ENCODE assay signal across 28 cellular contexts in genomic region chr6:105452376-105452775, GRCh38. TPM values are rescaled to one million over a fixed set of nuclear protein-coding genes. Genes with fewer than 3 reads are reported as not detected.
DNase-seq lines count a peak whose midpoint lies in the region; ATAC-seq, FAIRE-seq and TF ChIP-seq lines count a peak whose summit lies in the region.
"Had no signal": no experiment of that assay in that cellular context is flagged by ENCODE, and none has a peak within 500 bp of the region (broad histone marks: within the 10 kb centered on the region; RNA-seq: fewer than 3 reads in every experiment).

No MANE protein-coding gene starts in this region.

- H3K4me2 ChIP-seq in Loucy (ENCODE audit: low read depth, low read length, poor library complexity, severe bottlenecking) (peak overlapping the region; percentile 55), GM12878 (ENCODE audit: control insufficient read depth, insufficient read depth) (no peak overlapping the region)

- peaks cover 21% of the 10 kb centered on the region for H3K4me1 ChIP-seq in CD8-positive, alpha-beta T cell (ENCODE audit: insufficient read depth, low read length)
- H3K4me1 ChIP-seq in Loucy (ENCODE audit: insufficient read depth, low read length, poor library complexity, severe bottlenecking) (peaks cover 13% of the 10 kb centered on the region), GM12878 (ENCODE audit: control insufficient read depth, insufficient read depth, low read length) (peaks cover 10% of the 10 kb centered on the region)
- H3K4me1 ChIP-seq: gastroesophageal sphincter, uterus had no signal

- SMC1A ChIA-PET in GM12878 (lab: Charles Lee; ENCODE audit: uncharacterized antibody, unreplicated experiment): interaction anchor here (0.8 to 10.8 kb wide), 16 partner anchors 8 to 770 kb away, joined by 3 to 90 read pairs (median 14); partner anchors contain the start of gene PRDM1

- no peaks in the 10 kb centered on the region for H3F3A ChIP-seq in Loucy (ENCODE audit: low read depth)

- no peak for FAIRE-seq in GM12878 (lab: Jason Lieb, UNC)
- FAIRE-seq: D721Med, endometrium had no signal

- H3K9ac ChIP-seq in Loucy (ENCODE audit: low read depth, low read length, poor library complexity, severe bottlenecking) (no peak overlapping the region), GM12878 (ENCODE audit: control insufficient read depth, insufficient read depth, low read length) (no peak overlapping the region)

- WGBS in GM12878 (ENCODE audit: insufficient coverage, insufficient replicate concordance, low lambda C conversion rate, missing lambda C conversion rate): 95% methylated on average over 2 of the region's 2 CpGs

- POLR2A ChIA-PET in CD8-positive, alpha-beta T cell (lab: Charles Lee): interaction anchor here (2.4 kb wide), 1 partner anchor 30 kb away, joined by 8 read pairs; no protein-coding TSS in a partner anchor
- POLR2A ChIA-PET in GM12878 (lab: Charles Lee): interaction anchor here (0.5 to 3.2 kb wide), 6 partner anchors 11 to 730 kb away, joined by 3 to 41 read pairs (median 6); no protein-coding TSS in a partner anchor

- no peak for DNase-seq in CD8-positive, alpha-beta T cell
- no peak for DNase-seq in GM12878 (ENCODE audit: low read depth, low spot score)
- DNase-seq in natural killer cell: no peak
- DNase-seq in GM13977 (ENCODE audit: low spot score): no peak
- no peak for DNase-seq in NCI-H1105 (lab: John Stamatoyannopoulos, UW)
- DNase-seq in activated naive CD8-positive, alpha-beta T cell treated with anti-CD3 and anti-CD28 coated beads, Interleukin-2, amount 50 U/mL, for 24 hours: no peak
- DNase-seq: activated CD4-positive, alpha-beta T cell treated with anti-CD3 and anti-CD28 coated beads for 36 hours; activated naive CD4-positive, alpha-beta T cell treated with anti-CD3 and anti-CD28 coated beads, Interleukin-2, amount 10 ng/mL, durations not matched to agents 7 days and 5 days; EL; H7; hippocampal formation; NCI-H1105 treated with DMSO at 0.1 percent for 48 hours; NCI-H2029; NCI-H526 treated with DMSO at 0.1 percent for 48 hours; occipital lobe; stimulated activated naive CD8-positive, alpha-beta T cell treated with anti-CD3 and anti-CD28 coated beads, Interleukin-15, Interleukin-2, amounts not matched to agents 100 U/mL and 50 U/mL, for 24 hours; T-helper 17 cell; uterus had no signal

- in situ Hi-C loops in GM12878 (cut with MboI): loop anchor here (25.0 kb wide), 1 partner anchor 1060 kb away; no protein-coding TSS in a partner anchor
- in situ Hi-C loops in GM13977 (cut with MboI; ENCODE audit: low pct_unique_long_range_greater_than_20kb, low sequenced_read_pairs, unreplicated experiment): no loop called here

- peak; percentile 19; the same call in 1 of the 2 replicates for TF ChIP-seq RAD21 in GM12878 (IDR thresholded peaks at IDR 0.05; ENCODE audit: insufficient read depth, low read depth, low read length)

- H3K27ac Mint-ChIP-seq in CD8-positive, alpha-beta T cell: peak overlapping the region; percentile 94
- peak overlapping the region; percentile 86 to 91 for H3K27ac Mint-ChIP-seq in natural killer cell
- H3K27ac Mint-ChIP-seq in stimulated activated memory B cell treated with anti-CD40 and anti-IgM and Interleukin-4, amounts not matched to agents 10 μg/mL and 1 μg/mL and 100 μg/mL, for 72 hours: no peak overlapping the region
- H3K27ac Mint-ChIP-seq in activated naive CD8-positive, alpha-beta T cell treated with anti-CD3 and anti-CD28 coated beads, Interleukin-2, amount 50 U/mL, for 24 hours: no peak overlapping the region
- H3K27ac Mint-ChIP-seq: activated CD4-positive, alpha-beta T cell treated with anti-CD3 and anti-CD28 coated beads for 36 hours; activated naive CD4-positive, alpha-beta T cell treated with anti-CD3 and anti-CD28 coated beads, Interleukin-2, amount 10 ng/mL, durations not matched to agents 7 days and 5 days; activated T-helper 1 cell treated with anti-CD3 and anti-CD28 coated beads, Interleukin-12 subunit alpha, Interleukin-12 subunit beta, Interleukin-2, Interleukin-4 antibody, amounts not matched to agents 30 ng/mL and 10 ng/mL and 1 ng/mL, durations not matched to agents 14 hours and 24 hours and 36 hours had no signal

- H3K9me2 ChIP-seq in Loucy (replicated peaks; ENCODE audit: low read depth, low read length): no peaks in the 10 kb centered on the region

- BruUV-seq in GM12878 (replicated peaks; lab: Mats Ljungman, UMichigan): no TSS peak

- H3K9me3 ChIP-seq in CD8-positive, alpha-beta T cell (ENCODE audit: low read length): no peaks in the 10 kb centered on the region
- no peaks in the 10 kb centered on the region for H3K9me3 ChIP-seq in Loucy (ENCODE audit: insufficient read depth, low read depth, low read length)
- peaks cover 7% of the 10 kb centered on the region for H3K9me3 ChIP-seq in GM12878 (replicated peaks; ENCODE audit: control insufficient read depth, insufficient read depth, low read length)
- H3K9me3 ChIP-seq: gastroesophageal sphincter, uterus had no signal

- RAD21 ChIA-PET in GM12878 (lab: Charles Lee; ENCODE audit: unreplicated experiment): interaction anchor here (0.9 to 9.4 kb wide), 16 partner anchors 21 to 1068 kb away, joined by 3 to 184 read pairs (median 4); no protein-coding TSS in a partner anchor

- H3K36me3 ChIP-seq in CD8-positive, alpha-beta T cell (ENCODE audit: insufficient read depth, low read length): no peaks in the 10 kb centered on the region
- no peaks in the 10 kb centered on the region for H3K36me3 ChIP-seq in Loucy (ENCODE audit: insufficient read depth, low read length)
- H3K36me3 ChIP-seq in GM12878 (ENCODE audit: control insufficient read depth in 2 of 2, insufficient read depth in 2 of 2, low read length in 1 of 2): no peaks in the 10 kb centered on the region
- H3K36me3 ChIP-seq: cardiac muscle cell, gastroesophageal sphincter, uterus had no signal

- peaks cover 34% of the 10 kb centered on the region for H3K4me1 Mint-ChIP-seq in CD8-positive, alpha-beta T cell (ENCODE audit: low read depth)
- peaks cover 30 to 39% of the 10 kb centered on the region in 2 donors for H3K4me1 Mint-ChIP-seq in natural killer cell
- H3K4me1 Mint-ChIP-seq in stimulated activated memory B cell treated with anti-CD40 and anti-IgM and Interleukin-4, amounts not matched to agents 10 μg/mL and 1 μg/mL and 100 μg/mL, for 72 hours: peaks cover 13% of the 10 kb centered on the region
- H3K4me1 Mint-ChIP-seq in activated naive CD8-positive, alpha-beta T cell treated with anti-CD3 and anti-CD28 coated beads, Interleukin-2, amount 50 U/mL, for 24 hours: peaks cover 23% of the 10 kb centered on the region

- H3K79me2 ChIP-seq in Loucy (ENCODE audit: insufficient read depth, low read length) (no peaks in the 10 kb centered on the region), GM12878 (ENCODE audit: control insufficient read depth, insufficient read depth, low read length) (no peaks in the 10 kb centered on the region)

- ATAC-seq in CD8-positive, alpha-beta T cell: no peak
- no peak for ATAC-seq in GM12878
- ATAC-seq in natural killer cell: no peak
- no peak for ATAC-seq in stimulated activated memory B cell treated with anti-CD40 and anti-IgM and Interleukin-4, amounts not matched to agents 10 μg/mL and 1 μg/mL and 100 μg/mL, for 72 hours
- no peak for ATAC-seq in activated naive CD8-positive, alpha-beta T cell treated with anti-CD3 and anti-CD28 coated beads, Interleukin-2, amount 50 U/mL, for 24 hours
- ATAC-seq: activated CD4-positive, alpha-beta T cell treated with anti-CD3 and anti-CD28 coated beads for 36 hours; gastroesophageal sphincter; T-helper 17 cell had no signal

- H3K9me3 Mint-ChIP-seq in CD8-positive, alpha-beta T cell: no peaks in the 10 kb centered on the region
- H3K9me3 Mint-ChIP-seq in natural killer cell: no peaks in the 10 kb centered on the region
- H3K9me3 Mint-ChIP-seq in stimulated activated memory B cell treated with anti-CD40 and anti-IgM and Interleukin-4, amounts not matched to agents 10 μg/mL and 1 μg/mL and 100 μg/mL, for 72 hours: no peaks in the 10 kb centered on the region
- H3K9me3 Mint-ChIP-seq in activated naive CD8-positive, alpha-beta T cell treated with anti-CD3 and anti-CD28 coated beads, Interleukin-2, amount 50 U/mL, for 24 hours: no peaks in the 10 kb centered on the region
- H3K9me3 Mint-ChIP-seq: activated naive CD4-positive, alpha-beta T cell treated with anti-CD3 and anti-CD28 coated beads, Interleukin-2, amount 10 ng/mL, durations not matched to agents 7 days and 5 days; activated T-helper 1 cell treated with anti-CD3 and anti-CD28 coated beads, Interleukin-12 subunit alpha, Interleukin-12 subunit beta, Interleukin-2, Interleukin-4 antibody, amounts not matched to agents 30 ng/mL and 10 ng/mL and 1 ng/mL, durations not matched to agents 14 hours and 24 hours and 36 hours; dendritic cell treated with granulocyte-macrophage colony-stimulating factor and Interleukin-4, amounts not matched to agents 40 ng/mL and 50 ng/mL, for 4 days had no signal

- TF ChIP-seq POLR2A in GM12878 (IDR thresholded peaks at IDR 0.05; ENCODE audit: low read depth, low read length): no peak

- intact Hi-C loops in CD8-positive, alpha-beta T cell (cut with DNase I, micrococcal nuclease): loop anchor here (10.0 kb wide), 2 partner anchors 542 to 632 kb away; partner anchors contain the start of gene PRDM1 (in 1 of the 2)
- intact Hi-C loops in GM12878 (cut with micrococcal nuclease; ENCODE audit: unreplicated experiment) (no loop called here), natural killer cell (cut with micrococcal nuclease) (loop anchor here (10.0 kb wide), 2 partner anchors 192 to 282 kb away; no protein-coding TSS in a partner anchor)

- no peaks in the 10 kb centered on the region for H3K36me3 Mint-ChIP-seq in CD8-positive, alpha-beta T cell
- no peaks in the 10 kb centered on the region for H3K36me3 Mint-ChIP-seq in natural killer cell
- H3K36me3 Mint-ChIP-seq in stimulated activated memory B cell treated with anti-CD40 and anti-IgM and Interleukin-4, amounts not matched to agents 10 μg/mL and 1 μg/mL and 100 μg/mL, for 72 hours: no peaks in the 10 kb centered on the region
- no peaks in the 10 kb centered on the region for H3K36me3 Mint-ChIP-seq in activated naive CD8-positive, alpha-beta T cell treated with anti-CD3 and anti-CD28 coated beads, Interleukin-2, amount 50 U/mL, for 24 hours (ENCODE audit: low read depth)
- H3K36me3 Mint-ChIP-seq: activated naive CD4-positive, alpha-beta T cell treated with anti-CD3 and anti-CD28 coated beads, Interleukin-2, amount 10 ng/mL, durations not matched to agents 7 days and 5 days; CD14-positive monocyte had no signal

- TF ChIP-seq CTCF in CD8-positive, alpha-beta T cell (IDR thresholded peaks at IDR 0.05): no peak
- TF ChIP-seq CTCF in Loucy (conservative IDR thresholded peaks at IDR 0.05; ENCODE audit: low read length): peak; percentile 41
- peak in 1 of 3 experiments; percentile 29; a peak in 1 of 6 replicates for TF ChIP-seq CTCF in GM12878 (IDR thresholded peaks at IDR 0.05 in 2 of 3, conservative IDR thresholded peaks at IDR 0.05 in 1 of 3; ENCODE audit: control insufficient read depth in 2 of 3, extremely low read depth in 1 of 3, insufficient read depth in 1 of 3, low read depth in 3 of 3, low read length in 3 of 3)
- TF ChIP-seq CTCF in natural killer cell (IDR thresholded peaks at IDR 0.05): no peak
- no peak for TF ChIP-seq CTCF in GM13977 (IDR thresholded peaks at IDR 0.05; ENCODE audit: extremely low read depth, insufficient read depth, missing control alignments)

- no peak overlapping the region for H3K27ac ChIP-seq in CD8-positive, alpha-beta T cell (ENCODE audit: low read depth, low read length)
- no peak overlapping the region for H3K27ac ChIP-seq in GM12878 (ENCODE audit: control insufficient read depth, insufficient read depth)
- H3K27ac ChIP-seq: cardiac muscle cell, gastroesophageal sphincter, SK-N-MC, uterus had no signal

- H2AFZ ChIP-seq in Loucy (ENCODE audit: low read length) (no peak overlapping the region), GM12878 (ENCODE audit: control insufficient read depth, low read depth, low read length) (no peak overlapping the region)

- no peaks in the 10 kb centered on the region for H3K27me3 Mint-ChIP-seq in CD8-positive, alpha-beta T cell (ENCODE audit: low read depth)
- H3K27me3 Mint-ChIP-seq in natural killer cell (ENCODE audit: low read depth in 2 of 2): peaks cover 0 to 6% of the 10 kb centered on the region in 2 donors
- peaks cover 9% of the 10 kb centered on the region for H3K27me3 Mint-ChIP-seq in stimulated activated memory B cell treated with anti-CD40 and anti-IgM and Interleukin-4, amounts not matched to agents 10 μg/mL and 1 μg/mL and 100 μg/mL, for 72 hours
- no peaks in the 10 kb centered on the region for H3K27me3 Mint-ChIP-seq in activated naive CD8-positive, alpha-beta T cell treated with anti-CD3 and anti-CD28 coated beads, Interleukin-2, amount 50 U/mL, for 24 hours
- H3K27me3 Mint-ChIP-seq: dendritic cell treated with granulocyte-macrophage colony-stimulating factor and Interleukin-4, amounts not matched to agents 40 ng/mL and 50 ng/mL, for 4 days had no signal

- peak overlapping the region; percentile 78 for H3K4me3 Mint-ChIP-seq in CD8-positive, alpha-beta T cell
- no peak overlapping the region for H3K4me3 Mint-ChIP-seq in natural killer cell
- no peak overlapping the region for H3K4me3 Mint-ChIP-seq in stimulated activated memory B cell treated with anti-CD40 and anti-IgM and Interleukin-4, amounts not matched to agents 10 μg/mL and 1 μg/mL and 100 μg/mL, for 72 hours
- no peak overlapping the region for H3K4me3 Mint-ChIP-seq in activated naive CD8-positive, alpha-beta T cell treated with anti-CD3 and anti-CD28 coated beads, Interleukin-2, amount 50 U/mL, for 24 hours
- H3K4me3 Mint-ChIP-seq: activated CD4-positive, alpha-beta T cell treated with anti-CD3 and anti-CD28 coated beads for 36 hours; activated naive CD4-positive, alpha-beta T cell treated with anti-CD3 and anti-CD28 coated beads, Interleukin-2, amount 10 ng/mL, durations not matched to agents 7 days and 5 days; activated T-helper 1 cell treated with anti-CD3 and anti-CD28 coated beads, Interleukin-12 subunit alpha, Interleukin-12 subunit beta, Interleukin-2, Interleukin-4 antibody, amounts not matched to agents 30 ng/mL and 10 ng/mL and 1 ng/mL, durations not matched to agents 14 hours and 24 hours and 36 hours; dendritic cell treated with granulocyte-macrophage colony-stimulating factor and Interleukin-4, amounts not matched to agents 40 ng/mL and 50 ng/mL, for 4 days; T-helper 17 cell had no signal

- no peak overlapping the region for H3K4me3 ChIP-seq in CD8-positive, alpha-beta T cell (ENCODE audit: low read depth, low read length)
- H3K4me3 ChIP-seq in Loucy (ENCODE audit: low read length, poor library complexity, severe bottlenecking) (no peak overlapping the region), GM12878 (no peak overlapping the region)
- H3K4me3 ChIP-seq: cardiac muscle cell, gastroesophageal sphincter, SK-N-MC, uterus had no signal

- CTCF ChIA-PET in CD8-positive, alpha-beta T cell (lab: Charles Lee): interaction anchor here (1.0 kb wide), 1 partner anchor 638 kb away, joined by 3 read pairs; no protein-coding TSS in a partner anchor
- CTCF ChIA-PET in GM12878 (lab: Yijun Ruan, JAX): interaction anchor here (0.6 to 10.6 kb wide), 19 partner anchors 11 to 849 kb away, joined by 3 to 95 read pairs (median 4); partner anchors contain the start of genes PRDM1 and PREP

- H4K20me1 ChIP-seq in Loucy (ENCODE audit: insufficient read depth, low read length, poor library complexity, severe bottlenecking): no peaks in the 10 kb centered on the region
- no peaks in the 10 kb centered on the region for H4K20me1 ChIP-seq in GM12878 (ENCODE audit: control insufficient read depth, insufficient read depth)

- no peaks in the 10 kb centered on the region for H3K27me3 ChIP-seq in CD8-positive, alpha-beta T cell (ENCODE audit: insufficient read depth, low read length)
- H3K27me3 ChIP-seq in Loucy (ENCODE audit: insufficient read depth, low read length, poor library complexity, severe bottlenecking): no peaks in the 10 kb centered on the region
- H3K27me3 ChIP-seq in GM12878 (replicated peaks in 1 of 2; ENCODE audit: control insufficient read depth in 2 of 2, insufficient read depth in 2 of 2, low read length in 1 of 2): no peaks in the 10 kb centered on the region
- H3K27me3 ChIP-seq: cardiac muscle cell, gastroesophageal sphincter, uterus had no signal

- no peak for TF ChIP-seq EP300 in GM12878 (IDR thresholded peaks at IDR 0.05; ENCODE audit: borderline replicate concordance in 1 of 2, control insufficient read depth in 1 of 2, low read depth in 2 of 2, low read length in 2 of 2)

RNA-seq across cellular contexts. Expression of gene PREP, which starts 49.5 kb away (rescaled TPM):
- 10 to 100 TPM; 15.7 to 17.6 TPM for total RNA-seq in CD8-positive, alpha-beta T cell
- 41.2 and 42.9 TPM in 2 replicates for total RNA-seq in GM12878 (2013; cell fraction: nucleolus; rRNA removed)
- total RNA-seq in GM12878 (2014; rRNA removed): 12.0 and 12.4 TPM in 2 replicates
- 14.3 and 14.7 TPM in 2 replicates for total RNA-seq in GM12878 (2014; rRNA removed; fragmentation: Illumina TruSeq; extraction: Trizol)
- total RNA-seq in GM12878 (2021): 24.7 and 26.2 TPM in 2 replicates
- polyA plus RNA-seq in GM12878 (2011; ENCODE audit: low read depth): 15.4 TPM
- polyA plus RNA-seq in GM12878 (2011; rRNA removed): 21.7 and 22.0 TPM in 2 replicates
- 16.9 and 24.2 TPM in 2 replicates for polyA plus RNA-seq in GM12878 (2011; cell fraction: cytosol; rRNA removed)
- 31.2 and 49.7 TPM in 2 replicates for polyA plus RNA-seq in GM12878 (2011; cell fraction: nucleus; rRNA removed)
- polyA plus RNA-seq in GM12878 (2012): 16.3 and 22.0 TPM in 2 replicates
- 23.8 and 27.8 TPM in 2 replicates for polyA plus RNA-seq in GM12878 (2014; fragmentation: Illumina TruSeq; extraction: Trizol)
- 1 to 10 TPM; 6.5 to 9.9 TPM for polyA plus RNA-seq in GM12878 (2014; fragmentation: Nextera tagmentation; extraction: Ambion mirVana)
- 10.2 and 13.3 TPM in 2 replicates for polyA plus RNA-seq in GM12878 (2014; rRNA removed)
- 10 to 100 TPM; 27.0 to 33.6 TPM for polyA plus RNA-seq in GM12878 (2016; fragmentation: Nextera tagmentation; extraction: Ambion mirVana)
- polyA minus RNA-seq in GM12878 (2011; rRNA and poly(A)+ RNA removed): 29.8 and 34.0 TPM in 2 replicates
- polyA minus RNA-seq in GM12878 (2011; cell fraction: cytosol; rRNA and poly(A)+ RNA removed): 11.2 and 13.8 TPM in 2 replicates
- polyA minus RNA-seq in GM12878 (2011; cell fraction: nucleus; rRNA and poly(A)+ RNA removed): 21.2 and 35.5 TPM in 2 replicates
- 10 to 100 TPM; 30.0 to 42.9 (median 37.1) TPM for total RNA-seq in natural killer cell

Comparison
In these comparisons a context has a peak if more than half of its experiments do, and no peak if none do; other contexts are left out.
1. H3K27ac Mint-ChIP-seq: peak in CD8-positive, alpha-beta T cell (single experiment) and natural killer cell (2 of 2); none in stimulated activated memory B cell treated with anti-CD40 and anti-IgM and Interleukin-4, amounts not matched to agents 10 μg/mL and 1 μg/mL and 100 μg/mL, for 72 hours (single experiment) and activated naive CD8-positive, alpha-beta T cell treated with anti-CD3 and anti-CD28 coated beads, Interleukin-2, amount 50 U/mL, for 24 hours (single experiment).